9 cellular contexts compared by ENCODE assay signal in genomic region chr16:21950782-21951521, GRCh38. TPM values are rescaled to one million over a fixed set of nuclear protein-coding genes. Genes with fewer than 3 reads are reported as not detected.
DNase-seq lines count a peak whose midpoint lies in the region; ATAC-seq, FAIRE-seq and TF ChIP-seq lines count a peak whose summit lies in the region.
"Had no signal": no experiment of that assay in that cellular context is flagged by ENCODE, and none has a peak within 500 bp of the region (broad histone marks: within the 10 kb centered on the region; RNA-seq: fewer than 3 reads in every experiment).

No MANE protein-coding gene starts in this region.

- H3K4me1 Mint-ChIP-seq in CD14-positive monocyte: peaks cover 30% of the 10 kb centered on the region
- peaks cover 18% of the 10 kb centered on the region for H3K4me1 Mint-ChIP-seq in endothelial cell (ENCODE audit: unreplicated experiment)

- peak overlapping the region in 6 of 7 donors; percentile 4 to 83 (median 38) for H3K27ac Mint-ChIP-seq in CD14-positive monocyte
- no peak overlapping the region for H3K27ac Mint-ChIP-seq in endothelial cell (ENCODE audit: unreplicated experiment)

- H3K36me3 ChIP-seq in uterus: no peaks in the 10 kb centered on the region

- intact Hi-C loops in CD14-positive monocyte (cut with micrococcal nuclease) (loop anchor here in 1 of 2 donors (5.0 kb wide), 1 partner anchor 294 kb away; no protein-coding TSS in a partner anchor), uterus (cut with DNase I; ENCODE audit: low total_unique reads) (no loop called here), Right ventricle myocardium superior (cut with DNase I) (loop anchor here (10.0 kb wide), 1 partner anchor 234 kb away; no protein-coding TSS in a partner anchor)

- DNase-seq in CD14-positive monocyte (ENCODE audit: low spot score) (no peak), GM18507 (ENCODE audit: extremely low spot score, insufficient read length, low read depth) (no peak), SK-N-DZ (ENCODE audit: low spot score) (peak; percentile 12), endothelial cell (ENCODE audit: low spot score) (no peak), renal cortical epithelial cell (ENCODE audit: low read depth) (peak; percentile 47), DMS153 (lab: John Stamatoyannopoulos, UW) (no peak), uterus (no peak), Right ventricle myocardium superior (no peak)

- peak; percentile 47 for TF ChIP-seq CTCF in CD14-positive monocyte (IDR thresholded peaks at IDR 0.05)
- TF ChIP-seq CTCF in endothelial cell (IDR thresholded peaks at IDR 0.05; ENCODE audit: unreplicated experiment): no peak
- peak in 2 of 4 experiments; percentile 7 to 8 for TF ChIP-seq CTCF in uterus (IDR thresholded peaks at IDR 0.05)

- peaks cover 0 to 5% of the 10 kb centered on the region in 2 donors for H3K4me1 ChIP-seq in uterus

- no peak overlapping the region for H3K4me3 ChIP-seq in uterus

- H3K9me3 ChIP-seq in uterus: no peaks in the 10 kb centered on the region

- H3K27me3 ChIP-seq in uterus: no peaks in the 10 kb centered on the region

- ATAC-seq in Right ventricle myocardium superior (ENCODE audit: poor library complexity): no peak

- H3K9me3 Mint-ChIP-seq in CD14-positive monocyte (no peaks in the 10 kb centered on the region), endothelial cell (ENCODE audit: unreplicated experiment) (no peaks in the 10 kb centered on the region)

- H3K27ac ChIP-seq in uterus: no peak overlapping the region

- peak; percentile 46 for FAIRE-seq in GM18507 (lab: Jason Lieb, UNC)

- H3K36me3 Mint-ChIP-seq in CD14-positive monocyte (peaks cover 7% of the 10 kb centered on the region in 2 donors), endothelial cell (ENCODE audit: low read depth, unreplicated experiment) (no peaks in the 10 kb centered on the region)

- TF ChIP-seq POLR2A in uterus (IDR thresholded peaks at IDR 0.05): no peak

- no peaks in the 10 kb centered on the region for H3K27me3 Mint-ChIP-seq in CD14-positive monocyte (ENCODE audit: low read depth in 3 of 3)
- H3K27me3 Mint-ChIP-seq in endothelial cell (ENCODE audit: unreplicated experiment): peaks cover 4% of the 10 kb centered on the region

- no peak overlapping the region for H3K4me3 Mint-ChIP-seq in CD14-positive monocyte
- peak overlapping the region; percentile 73 for H3K4me3 Mint-ChIP-seq in endothelial cell (ENCODE audit: unreplicated experiment)

RNA-seq across cellular contexts. Expression of gene UQCRC2, which starts 2.2 kb away (rescaled TPM):
- 100 to 1,000 TPM; 189 to 195 TPM for polyA plus RNA-seq in CD14-positive monocyte
- polyA plus RNA-seq in SK-N-DZ (2014; cell fraction: cytosol; rRNA removed): 245 and 290 TPM in 2 replicates
- 148 and 149 TPM in 2 replicates for polyA plus RNA-seq in SK-N-DZ (2014; cell fraction: nucleus; rRNA removed)
- 194 TPM for total RNA-seq in endothelial cell (ENCODE audit: unreplicated experiment)
- 185 and 268 TPM in 2 replicates for total RNA-seq in renal cortical epithelial cell
- 100 to 1,000 TPM in 2 of 4 donors, 10 to 100 TPM in 2; 66.8 to 230 (median 152) TPM for total RNA-seq in uterus
- total RNA-seq in Right ventricle myocardium superior: 931 TPM

RNA-seq across cellular contexts. Expression of gene PDZD9, which starts 50.0 kb away (rescaled TPM):
- polyA plus RNA-seq in CD14-positive monocyte: under 1 TPM in 1 of 2 donors, not detected in 1; 0.31 TPM
- not detected in 2 replicates for polyA plus RNA-seq in SK-N-DZ (2014; cell fraction: cytosol; rRNA removed)
- not detected in 2 replicates for polyA plus RNA-seq in SK-N-DZ (2014; cell fraction: nucleus; rRNA removed)
- total RNA-seq in endothelial cell (ENCODE audit: unreplicated experiment): not detected
- not detected in 2 replicates for total RNA-seq in renal cortical epithelial cell
- total RNA-seq in uterus: not detected
- total RNA-seq in Right ventricle myocardium superior: not detected
- total RNA-seq: pulmonary artery endothelial cell had no signal

RNA-seq across cellular contexts. Expression of gene MOSMO, which starts 57.0 kb away (rescaled TPM):
- polyA plus RNA-seq in CD14-positive monocyte: 1 to 10 TPM in 1 of 2 donors, under 1 TPM in 1; 0.95 to 2.5 TPM
- polyA plus RNA-seq in SK-N-DZ (2014; cell fraction: cytosol; rRNA removed): 10.2 and 14.6 TPM in 2 replicates
- polyA plus RNA-seq in SK-N-DZ (2014; cell fraction: nucleus; rRNA removed): 27.2 and 29.0 TPM in 2 replicates
- 15.1 TPM for total RNA-seq in endothelial cell (ENCODE audit: unreplicated experiment)
- 4.7 and 12.1 TPM in 2 replicates for total RNA-seq in renal cortical epithelial cell
- total RNA-seq in uterus: 10 to 100 TPM; 17.9 to 39.5 (median 30.3) TPM
- total RNA-seq in Right ventricle myocardium superior: 12.0 TPM

Comparison
In these comparisons a context has a peak if more than half of its experiments do, and no peak if none do; other contexts are left out.
1. DNase-seq: peak in SK-N-DZ (single experiment) and renal cortical epithelial cell (single experiment); none in CD14-positive monocyte (single experiment), GM18507 (single experiment), endothelial cell (single experiment), DMS153 (single experiment), uterus (0 of 2) and Right ventricle myocardium superior (single experiment).